ENCODE assay signal across 24 cellular contexts in genomic region chr6:70219943-70220613, GRCh38.
"Had no signal": no experiment of that assay in that cellular context is flagged by ENCODE, and none has a peak within 500 bp of the region (broad histone marks: within the 10 kb centered on the region; RNA-seq: fewer than 3 reads in every experiment).

No MANE protein-coding gene starts in this region.

- H3K4me3 Mint-ChIP-seq: immature natural killer cell; mesothelial cell of epicardium; naive thymus-derived CD4-positive, alpha-beta T cell; nephron; neural progenitor cell; stimulated activated effector memory CD8-positive, alpha-beta T cell treated with anti-CD3 and anti-CD28 coated beads, Interleukin-12 subunit alpha, Interleukin-12 subunit beta, amount 100 ng/mL, for 72 hours had no signal

- H3K4me1 Mint-ChIP-seq: immature natural killer cell; neural progenitor cell; stimulated activated effector memory CD8-positive, alpha-beta T cell treated with anti-CD3 and anti-CD28 coated beads, Interleukin-12 subunit alpha, Interleukin-12 subunit beta, amount 100 ng/mL, for 72 hours had no signal

- H3K36me3 ChIP-seq: esophagus squamous epithelium, heart right ventricle, left lung, neural progenitor cell, right atrium auricular region, sigmoid colon, stomach, thyroid gland had no signal

- ATAC-seq: stimulated activated effector memory CD8-positive, alpha-beta T cell treated with anti-CD3 and anti-CD28 coated beads, Interleukin-12 subunit alpha, Interleukin-12 subunit beta, amount 100 ng/mL, for 72 hours had no signal

- DNase-seq: cortex of kidney; dorsolateral prefrontal cortex; effector CD4-positive, alpha-beta T cell; esophagus squamous epithelium; foreskin melanocyte; glutamatergic neuron; heart right ventricle; immature natural killer cell; islet precursor cell; left lung; sigmoid colon; stimulated activated CD4-positive, alpha-beta T cell treated with anti-CD3 and anti-CD28 coated beads, Interleukin-2, amount 100 ng/mL, for 24 hours; stimulated activated CD4-positive, alpha-beta T cell treated with anti-CD3 and anti-CD28 coated beads, Interleukin-4, amount 100 ng/mL, for 24 hours; stimulated activated naive CD4-positive, alpha-beta T cell treated with Interleukin-2 at 50 U/mL for 16 hours; stomach; thyroid gland had no signal

- H3K36me3 Mint-ChIP-seq: immature natural killer cell; mesothelial cell of epicardium; naive thymus-derived CD4-positive, alpha-beta T cell; neural progenitor cell; stimulated activated effector memory CD8-positive, alpha-beta T cell treated with anti-CD3 and anti-CD28 coated beads, Interleukin-12 subunit alpha, Interleukin-12 subunit beta, amount 100 ng/mL, for 72 hours had no signal

- H3K9me3 Mint-ChIP-seq: immature natural killer cell; mesothelial cell of epicardium; naive thymus-derived CD4-positive, alpha-beta T cell; nephron; neural progenitor cell; stimulated activated effector memory CD8-positive, alpha-beta T cell treated with anti-CD3 and anti-CD28 coated beads, Interleukin-12 subunit alpha, Interleukin-12 subunit beta, amount 100 ng/mL, for 72 hours had no signal

- H3K4me3 ChIP-seq: dorsolateral prefrontal cortex, esophagus squamous epithelium, heart right ventricle, left lung, neural progenitor cell, right atrium auricular region, sigmoid colon, stomach, thyroid gland had no signal

- H3K27me3 Mint-ChIP-seq: progenitor cell of endocrine pancreas had no signal

- H3K4me1 ChIP-seq: left lung, sigmoid colon, thyroid gland had no signal

- H3K27ac ChIP-seq: dorsolateral prefrontal cortex, esophagus squamous epithelium, heart right ventricle, left lung, neural progenitor cell, parathyroid adenoma, right atrium auricular region, sigmoid colon, stomach, thyroid gland had no signal

- H3K27ac Mint-ChIP-seq: immature natural killer cell; mesothelial cell of epicardium; naive thymus-derived CD4-positive, alpha-beta T cell; nephron; neural progenitor cell; progenitor cell of endocrine pancreas; stimulated activated effector memory CD8-positive, alpha-beta T cell treated with anti-CD3 and anti-CD28 coated beads, Interleukin-12 subunit alpha, Interleukin-12 subunit beta, amount 100 ng/mL, for 72 hours had no signal

- H3K9me3 ChIP-seq: esophagus squamous epithelium, heart right ventricle, left lung, right atrium auricular region, sigmoid colon, stomach, thyroid gland had no signal
